8 cellular contexts compared by ENCODE assay signal in genomic region chr20:35172434-35172806, GRCh38. TPM values are rescaled to one million over a fixed set of nuclear protein-coding genes. Genes with fewer than 3 reads are reported as not detected.
A peak's percentile ranks its signal among the peaks of the same experiment; 100 is the strongest.
DNase-seq lines count a peak whose midpoint lies in the region; ATAC-seq, FAIRE-seq and TF ChIP-seq lines count a peak whose summit lies in the region.

No MANE protein-coding gene starts in this region.

- H3T11ph ChIP-seq in H9 (ENCODE audit: low read length), result no peak overlapping the region

- TF ChIP-seq POLR2A in gastroesophageal sphincter (IDR thresholded peaks at IDR 0.05), result no peak

- peak overlapping the region; percentile 3 for H3K9ac ChIP-seq in H9 (ENCODE audit: extremely low read depth, insufficient read length, low read length)

- no peak for ATAC-seq in activated CD8-positive, alpha-beta T cell treated with anti-CD3 and anti-CD28 coated beads, Interleukin-2, amount 10 ng/mL, durations not matched to agents 7 days and 5 days
- no peak for ATAC-seq in gastroesophageal sphincter

- H3K9me3 ChIP-seq in H9 (ENCODE audit: control insufficient read depth, low read depth, low read length) (no peaks in the 10 kb centered on the region), gastroesophageal sphincter (no peaks in the 10 kb centered on the region), small intestine (ENCODE audit: control insufficient read depth, low read depth) (no peaks in the 10 kb centered on the region)

- no peaks in the 10 kb centered on the region for H3K79me2 ChIP-seq in H9 (ENCODE audit: insufficient read depth, low read length)

- H3K27me3 ChIP-seq in H9 (ENCODE audit: insufficient read depth, low read length), result no peaks in the 10 kb centered on the region; the same call in 1 of the 2 replicates
- no peaks in the 10 kb centered on the region for H3K27me3 ChIP-seq in gastroesophageal sphincter
- H3K27me3 ChIP-seq in small intestine (ENCODE audit: control insufficient read depth in 2 of 2, insufficient read depth in 2 of 2, low read length in 2 of 2), result no peaks in the 10 kb centered on the region

- H3K4me1 ChIP-seq in H9 (ENCODE audit: insufficient read depth, low read length), result peaks cover 4% of the 10 kb centered on the region; the same call in 1 of the 2 replicates
- H3K4me1 ChIP-seq in gastroesophageal sphincter, result peaks cover 0 to 19% (median 5%) of the 10 kb centered on the region in 3 donors
- peaks cover 0 to 3% of the 10 kb centered on the region in 2 donors for H3K4me1 ChIP-seq in small intestine (ENCODE audit: control insufficient read depth in 2 of 2, insufficient read depth in 1 of 2, low read depth in 1 of 2, low read length in 1 of 2)

- no peaks in the 10 kb centered on the region for H4K20me1 ChIP-seq in H9 (ENCODE audit: control insufficient read depth, insufficient read depth, insufficient read length)

- no peak overlapping the region for H2AK5ac ChIP-seq in H9 (ENCODE audit: insufficient read length, low read length)

- H4K91ac ChIP-seq in H9 (ENCODE audit: insufficient read length, low read depth, low read length), result no peak overlapping the region

- DNase-seq in H9, result no peak
- no peak for DNase-seq in activated CD8-positive, alpha-beta T cell treated with anti-CD3 and anti-CD28 coated beads, Interleukin-2, amount 10 ng/mL, durations not matched to agents 7 days and 5 days
- no peak for DNase-seq in small intestine
- DNase-seq in cerebellar nuclear complex (lab: John Stamatoyannopoulos, UW), result no peak
- DNase-seq in A172 (ENCODE audit: low spot score), result no peak
- no peak for DNase-seq in NCI-H1436 (lab: John Stamatoyannopoulos, UW)
- no peak for DNase-seq in posterior cingulate gyrus

- H3K36me3 ChIP-seq in gastroesophageal sphincter (peaks cover 0 to 17% of the 10 kb centered on the region in 2 donors), small intestine (ENCODE audit: control insufficient read depth in 2 of 2, insufficient read depth in 2 of 2, low read length in 2 of 2) (no peaks in the 10 kb centered on the region)

- no CpG with 5 or more reads among the region's 3 CpGs for WGBS in H9 (ENCODE audit: extremely low coverage, insufficient read length, low lambda C conversion rate)
- WGBS in gastroesophageal sphincter (ENCODE audit: low coverage in 1 of 2), 2 donors, result 59 to 70% methylated on average over 1 to 3 of the region's 3 CpGs
- WGBS in small intestine, 3 donors, result 62 to 90% (median 85%) methylated on average over 3 of the region's 3 CpGs

- H3K18ac ChIP-seq in H9 (ENCODE audit: insufficient read length, low read depth, low read length), result no peak overlapping the region

- no peak overlapping the region for H4K5ac ChIP-seq in H9 (ENCODE audit: insufficient read length, low read depth, low read length)

- CTCF ChIA-PET in activated CD8-positive, alpha-beta T cell treated with anti-CD3 and anti-CD28 coated beads, Interleukin-2, amount 10 ng/mL, durations not matched to agents 7 days and 5 days (lab: Charles Lee), result no interaction called here

- TF ChIP-seq CTCF in H9 (conservative IDR thresholded peaks at IDR 0.05) (no peak), gastroesophageal sphincter (IDR thresholded peaks at IDR 0.05) (no peak)

- H4K8ac ChIP-seq in H9 (replicated peaks; ENCODE audit: insufficient read length, low read depth, low read length), result no peak overlapping the region

- H3K27ac ChIP-seq in H9 (ENCODE audit: insufficient read length, low read depth, low read length), result no peak overlapping the region
- H3K27ac ChIP-seq in gastroesophageal sphincter, result peak overlapping the region in 3 of 4 donors; percentile 52 to 82 (median 81)
- peak overlapping the region; percentile 1 to 73 for H3K27ac ChIP-seq in small intestine (ENCODE audit: low read depth in 1 of 2, low read length in 1 of 2)

- H3K27me3 Mint-ChIP-seq in H9 (ENCODE audit: low read depth), result peaks cover 36% of the 10 kb centered on the region
- no peaks in the 10 kb centered on the region for H3K27me3 Mint-ChIP-seq in activated CD8-positive, alpha-beta T cell treated with anti-CD3 and anti-CD28 coated beads, Interleukin-2, amount 10 ng/mL, durations not matched to agents 7 days and 5 days (ENCODE audit: low read depth)

- H2BK12ac ChIP-seq in H9 (ENCODE audit: insufficient read length, low read depth, low read length), result no peak overlapping the region

- POLR2A ChIA-PET in activated CD8-positive, alpha-beta T cell treated with anti-CD3 and anti-CD28 coated beads, Interleukin-2, amount 10 ng/mL, durations not matched to agents 7 days and 5 days (lab: Charles Lee), result no interaction called here

- H3K36me3 Mint-ChIP-seq in H9 (ENCODE audit: insufficient read depth in 1 of 3, low read depth in 3 of 3), result peaks cover 10 to 14% (median 10%) of the 10 kb centered on the region in 3 experiments
- H3K36me3 Mint-ChIP-seq in activated CD8-positive, alpha-beta T cell treated with anti-CD3 and anti-CD28 coated beads, Interleukin-2, amount 10 ng/mL, durations not matched to agents 7 days and 5 days (ENCODE audit: low read depth), result no peaks in the 10 kb centered on the region

- no peak overlapping the region for H2BK20ac ChIP-seq in H9 (ENCODE audit: low read depth, low read length, poor library complexity, severe bottlenecking)

- H3K4me3 Mint-ChIP-seq in H9, result peak overlapping the region; percentile 52 to 79; a peak in 4 of 5 replicates
- H3K4me3 Mint-ChIP-seq in activated CD8-positive, alpha-beta T cell treated with anti-CD3 and anti-CD28 coated beads, Interleukin-2, amount 10 ng/mL, durations not matched to agents 7 days and 5 days, result peak overlapping the region; percentile 67

- H3K4me2 ChIP-seq in H9 (ENCODE audit: insufficient read depth, insufficient read length, low read length), result peak overlapping the region; percentile 50

- FAIRE-seq in small intestine (lab: Jason Lieb, UNC), result no peak

- H3K27ac Mint-ChIP-seq in H9, result peak overlapping the region in 1 of 3 experiments; percentile 14; a peak in 1 of 7 replicates
- peak overlapping the region; percentile 73 for H3K27ac Mint-ChIP-seq in activated CD8-positive, alpha-beta T cell treated with anti-CD3 and anti-CD28 coated beads, Interleukin-2, amount 10 ng/mL, durations not matched to agents 7 days and 5 days

- H3K4me3 ChIP-seq in gastroesophageal sphincter, result peak overlapping the region; percentile 8 to 40
- H3K4me3 ChIP-seq in small intestine (ENCODE audit: low read depth in 1 of 2, low read length in 2 of 2), result peak overlapping the region in 1 of 2 donors; percentile 28

- no peaks in the 10 kb centered on the region for H3K9me3 Mint-ChIP-seq in H9
- no peaks in the 10 kb centered on the region for H3K9me3 Mint-ChIP-seq in activated CD8-positive, alpha-beta T cell treated with anti-CD3 and anti-CD28 coated beads, Interleukin-2, amount 10 ng/mL, durations not matched to agents 7 days and 5 days (ENCODE audit: insufficient read depth)

- H2BK15ac ChIP-seq in H9 (ENCODE audit: low read depth, low read length), result no peak overlapping the region

- no peak overlapping the region for H2BK120ac ChIP-seq in H9 (ENCODE audit: low read depth, low read length, poor library complexity, severe bottlenecking)

- H3K79me1 ChIP-seq in H9 (ENCODE audit: insufficient read depth, low read depth, low read length, poor library complexity, severe bottlenecking), result no peaks in the 10 kb centered on the region

- intact Hi-C loops in posterior cingulate gyrus (cut with DNase I), result no loop called here

- no peak overlapping the region for H3K4ac ChIP-seq in H9 (ENCODE audit: low read depth, low read length)

- TF ChIP-seq EP300 in gastroesophageal sphincter (IDR thresholded peaks at IDR 0.05), result no peak

- no peak overlapping the region for H3K56ac ChIP-seq in H9 (ENCODE audit: insufficient read length, low read depth, low read length)

- no peak overlapping the region for H3K14ac ChIP-seq in H9 (ENCODE audit: insufficient read depth, low read length)

- H3K4me1 Mint-ChIP-seq in H9, result peaks cover 22 to 37% of the 10 kb centered on the region in 2 experiments
- peaks cover 18% of the 10 kb centered on the region for H3K4me1 Mint-ChIP-seq in activated CD8-positive, alpha-beta T cell treated with anti-CD3 and anti-CD28 coated beads, Interleukin-2, amount 10 ng/mL, durations not matched to agents 7 days and 5 days (ENCODE audit: low read depth)

- no peak overlapping the region for H2AFZ ChIP-seq in H9 (ENCODE audit: low read length)

- H2BK5ac ChIP-seq in H9 (ENCODE audit: insufficient read length, low read length), result no peak overlapping the region

- H3K23ac ChIP-seq in H9 (ENCODE audit: insufficient read length, low read depth, low read length), result no peak overlapping the region

- H3K23me2 ChIP-seq in H9 (ENCODE audit: insufficient read length, low read depth, low read length, poor library complexity, severe bottlenecking), result peaks cover 11% of the 10 kb centered on the region

RNA-seq across cellular contexts. Expression of gene PROCR, which starts 0.5 kb away (rescaled TPM):
- 5.8 and 6.4 TPM in 2 replicates for total RNA-seq in H9 (2021)
- 1 to 10 TPM; 1.2 to 1.3 TPM for total RNA-seq in activated CD8-positive, alpha-beta T cell treated with anti-CD3 and anti-CD28 coated beads, Interleukin-2, amount 10 ng/mL, durations not matched to agents 7 days and 5 days
- total RNA-seq in gastroesophageal sphincter, result 10 to 100 TPM; 11.7 to 59.4 (median 35.9) TPM
- 10 to 100 TPM in 2 of 3 donors, 1 to 10 TPM in 1; 8.3 to 32.1 (median 22.4) TPM for polyA plus RNA-seq in small intestine
- total RNA-seq in A172 (2014; rRNA removed; shearing (Covaris generic)), result 32.2 and 48.0 TPM in 2 replicates

RNA-seq across cellular contexts. Expression of gene EDEM2, which starts 25.3 kb away (rescaled TPM):
- total RNA-seq in H9 (2021) (27.8 and 28.4 TPM in 2 replicates), gastroesophageal sphincter (10 to 100 TPM; 11.2 to 18.9 (median 13.5) TPM)
- 10 to 100 TPM; 19.5 to 19.6 TPM for total RNA-seq in activated CD8-positive, alpha-beta T cell treated with anti-CD3 and anti-CD28 coated beads, Interleukin-2, amount 10 ng/mL, durations not matched to agents 7 days and 5 days
- polyA plus RNA-seq in small intestine, result 10 to 100 TPM; 17.0 to 26.2 (median 21.0) TPM
- 32.8 and 34.4 TPM in 2 replicates for total RNA-seq in A172 (2014; rRNA removed; shearing (Covaris generic))

RNA-seq across cellular contexts. Expression of gene MMP24, which starts 54.1 kb away (rescaled TPM):
- total RNA-seq in H9 (2021) (23.0 and 24.7 TPM in 2 replicates), gastroesophageal sphincter (1 to 10 TPM in 2 of 4 donors, under 1 TPM in 2; 0.47 to 3.4 (median 1.8) TPM)
- total RNA-seq in activated CD8-positive, alpha-beta T cell treated with anti-CD3 and anti-CD28 coated beads, Interleukin-2, amount 10 ng/mL, durations not matched to agents 7 days and 5 days, result not detected
- 1 to 10 TPM in 1 of 3 donors, under 1 TPM in 2; 0.54 to 1.3 (median 0.67) TPM for polyA plus RNA-seq in small intestine
- 5.2 and 14.2 TPM in 2 replicates for total RNA-seq in A172 (2014; rRNA removed; shearing (Covaris generic))
